In the genomic region with DNA sequence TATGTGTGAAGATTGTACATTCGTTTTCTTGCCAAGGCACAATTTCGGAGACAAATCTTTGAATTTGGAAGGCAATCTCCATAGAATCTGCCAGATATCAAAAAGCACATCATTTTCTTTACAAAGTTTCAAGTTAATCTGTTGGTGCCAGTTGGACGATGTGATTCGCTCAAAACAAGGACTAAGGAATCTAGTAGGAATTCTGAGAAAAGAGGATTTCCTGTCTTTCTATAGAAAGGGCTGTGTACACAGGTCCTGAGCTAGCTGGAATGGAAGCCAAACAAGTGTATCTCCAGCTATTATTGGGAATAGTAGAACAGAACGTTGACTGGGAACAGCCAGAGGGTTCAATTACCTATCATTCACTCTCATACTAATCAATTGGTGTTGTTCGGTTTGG, we compare ENCODE assay signal across 16 cellular contexts.
A peak's percentile ranks its signal among the peaks of the same experiment; 100 is the strongest.
DNase-seq lines count a peak whose midpoint lies in the region; ATAC-seq and TF ChIP-seq lines count a peak whose summit lies in the region.
"Had no signal": no experiment of that assay in that cellular context is flagged by ENCODE, and none has a peak within 500 bp of the region (broad histone marks: within the 10 kb centered on the region; RNA-seq: fewer than 3 reads in every experiment).

No MANE protein-coding gene starts in this region.

- H3K4me1 ChIP-seq in GM23338 (ENCODE audit: insufficient read depth) (no peaks in the 10 kb centered on the region), tibial artery (peaks cover 0 to 38% (median 17%) of the 10 kb centered on the region in 4 donors), left lung (no peaks in the 10 kb centered on the region)

- H3K79me2 ChIP-seq in GM23338 (replicated peaks; ENCODE audit: insufficient read depth), result no peaks in the 10 kb centered on the region

- H3K36me3 Mint-ChIP-seq in GM23338 (ENCODE audit: low read depth), result no peaks in the 10 kb centered on the region; the same call in 2 of the 3 replicates
- H3K36me3 Mint-ChIP-seq in endothelial cell (ENCODE audit: low read depth, unreplicated experiment), result no peaks in the 10 kb centered on the region
- peaks cover 4% of the 10 kb centered on the region for H3K36me3 Mint-ChIP-seq in nephron (ENCODE audit: low read depth)
- H3K36me3 Mint-ChIP-seq: CD4-positive, alpha-beta memory T cell had no signal

- no peak overlapping the region for H3K4me3 Mint-ChIP-seq in GM23338
- H3K4me3 Mint-ChIP-seq in endothelial cell (ENCODE audit: unreplicated experiment), result no peak overlapping the region
- H3K4me3 Mint-ChIP-seq in nephron, result no peak overlapping the region
- H3K4me3 Mint-ChIP-seq: CD4-positive, alpha-beta memory T cell; HFFc6; IgD-negative memory B cell had no signal

- peak overlapping the region; percentile 30; the same call in 1 of the 2 replicates for H2AFZ ChIP-seq in GM23338

- H3K4me2 ChIP-seq in GM23338, result no peak overlapping the region
- H3K4me2 ChIP-seq: BLaER1 treated with 17β-estradiol and CSF1 and Interleukin-3, amounts not matched to agents 10 nM and 100 nM had no signal

- ATAC-seq in GM23338 (no peak), left lung (no peak)
- ATAC-seq: GM12878 had no signal

- H3K4me1 Mint-ChIP-seq in GM23338 (peaks cover 3% of the 10 kb centered on the region; the same call in 1 of the 3 replicates), endothelial cell (ENCODE audit: unreplicated experiment) (peaks cover 24% of the 10 kb centered on the region), nephron (peaks cover 40% of the 10 kb centered on the region)
- H3K4me1 Mint-ChIP-seq: CD4-positive, alpha-beta memory T cell had no signal

- no peaks in the 10 kb centered on the region for H3K27me3 ChIP-seq in GM23338 (ENCODE audit: insufficient read depth)
- no peaks in the 10 kb centered on the region for H3K27me3 ChIP-seq in tibial artery
- H3K27me3 ChIP-seq in left lung, result no peaks in the 10 kb centered on the region
- H3K27me3 ChIP-seq: BLaER1 treated with 17β-estradiol and CSF1 and Interleukin-3, amounts not matched to agents 10 nM and 100 nM had no signal

- H3K27ac ChIP-seq in GM23338 (ENCODE audit: low read depth) (no peak overlapping the region), tibial artery (peak overlapping the region; percentile 33 to 37), left lung (no peak overlapping the region)
- H3K27ac ChIP-seq: BLaER1 treated with 17β-estradiol and CSF1 and Interleukin-3, amounts not matched to agents 10 nM and 100 nM had no signal

- no peaks in the 10 kb centered on the region for H4K20me1 ChIP-seq in GM23338 (replicated peaks; ENCODE audit: insufficient read depth)
- H4K20me1 ChIP-seq: BLaER1 treated with 17β-estradiol and CSF1 and Interleukin-3, amounts not matched to agents 10 nM and 100 nM had no signal

- no peaks in the 10 kb centered on the region for H3F3A ChIP-seq in GM23338 (replicated peaks; ENCODE audit: low read depth)

- DNase-seq in GM23338 (ENCODE audit: low spot score), result no peak
- no peak for DNase-seq in endothelial cell (ENCODE audit: low spot score)
- DNase-seq in tibial artery, result no peak
- DNase-seq in GF-D8 (lab: John Stamatoyannopoulos, UW), result no peak
- no peak for DNase-seq in NCI-H1092 (lab: John Stamatoyannopoulos, UW)
- no peak for DNase-seq in left lung
- DNase-seq: ACHN; CD4-positive, alpha-beta memory T cell; COR-L47; DND-41; HCEC 1CT; HFFc6 had no signal

- H3K9me3 Mint-ChIP-seq in GM23338 (peaks cover 2% of the 10 kb centered on the region; the same call in 2 of the 3 replicates), endothelial cell (ENCODE audit: unreplicated experiment) (no peaks in the 10 kb centered on the region), nephron (peaks cover 3% of the 10 kb centered on the region)
- H3K9me3 Mint-ChIP-seq: CD4-positive, alpha-beta memory T cell; HFFc6; IgD-negative memory B cell had no signal

- H3K27ac Mint-ChIP-seq in GM23338 (no peak overlapping the region), endothelial cell (ENCODE audit: unreplicated experiment) (peak overlapping the region; percentile 94), nephron (peak overlapping the region; percentile 80 to 84 (median 81))
- H3K27ac Mint-ChIP-seq: CD4-positive, alpha-beta memory T cell; HFFc6; IgD-negative memory B cell had no signal

- no peaks in the 10 kb centered on the region for H3K9me3 ChIP-seq in tibial artery
- no peaks in the 10 kb centered on the region for H3K9me3 ChIP-seq in left lung

- no peaks in the 10 kb centered on the region; the same call in 1 of the 2 replicates for H3K9me2 ChIP-seq in GM23338 (ENCODE audit: insufficient read depth)

- H3K27me3 Mint-ChIP-seq in GM23338 (ENCODE audit: insufficient read depth, low read depth, poor library complexity) (no peaks in the 10 kb centered on the region), endothelial cell (ENCODE audit: unreplicated experiment) (peaks cover 2% of the 10 kb centered on the region), nephron (ENCODE audit: low read depth) (no peaks in the 10 kb centered on the region)
- H3K27me3 Mint-ChIP-seq: CD4-positive, alpha-beta memory T cell; IgD-negative memory B cell had no signal

- no peak for TF ChIP-seq CTCF in GM23338 (conservative IDR thresholded peaks at IDR 0.05; ENCODE audit: low read depth in 2 of 2)
- TF ChIP-seq CTCF in endothelial cell (IDR thresholded peaks at IDR 0.05; ENCODE audit: unreplicated experiment), result no peak
- TF ChIP-seq CTCF in nephron (IDR thresholded peaks at IDR 0.05; ENCODE audit: unreplicated experiment in 3 of 3), result no peak
- TF ChIP-seq CTCF in tibial artery (IDR thresholded peaks at IDR 0.05), result no peak
- TF ChIP-seq CTCF in left lung (IDR thresholded peaks at IDR 0.05), result no peak

- H3K4me3 ChIP-seq in GM23338 (no peak overlapping the region), tibial artery (no peak overlapping the region), left lung (no peak overlapping the region)
- H3K4me3 ChIP-seq: BLaER1 treated with 17β-estradiol and CSF1 and Interleukin-3, amounts not matched to agents 10 nM and 100 nM; GM12878 had no signal

- intact Hi-C loops in tibial artery (cut with DNase I; ENCODE audit: low total_unique reads) (no loop called here), left lung (cut with DNase I) (loop anchor here in 1 of 2 donors (10.0 kb wide), 1 partner anchor 51 kb away; no protein-coding TSS in a partner anchor)

- H3K36me3 ChIP-seq in GM23338 (ENCODE audit: insufficient read depth) (no peaks in the 10 kb centered on the region), tibial artery (no peaks in the 10 kb centered on the region), left lung (no peaks in the 10 kb centered on the region)

TF ChIP-seq in GM23338, 12 proteins besides CTCF, POLR2A, EP300 and RAD21 (continues in another document):
- TF ChIP-seq EZH2phosphoT487 (IDR thresholded peaks at IDR 0.05; ENCODE audit: unreplicated experiment) (no peak), ZNF331 (CRISPR knock-in tag; IDR thresholded peaks at IDR 0.05; ENCODE audit: low read depth) (no peak), NANOG (IDR thresholded peaks at IDR 0.05; ENCODE audit: borderline replicate concordance) (no peak), POLR2AphosphoS5 (IDR thresholded peaks at IDR 0.05; ENCODE audit: low read depth) (no peak), EZH2 (IDR thresholded peaks at IDR 0.05; ENCODE audit: low read depth, unreplicated experiment) (no peak)
- TF ChIP-seq, protein P1, sequence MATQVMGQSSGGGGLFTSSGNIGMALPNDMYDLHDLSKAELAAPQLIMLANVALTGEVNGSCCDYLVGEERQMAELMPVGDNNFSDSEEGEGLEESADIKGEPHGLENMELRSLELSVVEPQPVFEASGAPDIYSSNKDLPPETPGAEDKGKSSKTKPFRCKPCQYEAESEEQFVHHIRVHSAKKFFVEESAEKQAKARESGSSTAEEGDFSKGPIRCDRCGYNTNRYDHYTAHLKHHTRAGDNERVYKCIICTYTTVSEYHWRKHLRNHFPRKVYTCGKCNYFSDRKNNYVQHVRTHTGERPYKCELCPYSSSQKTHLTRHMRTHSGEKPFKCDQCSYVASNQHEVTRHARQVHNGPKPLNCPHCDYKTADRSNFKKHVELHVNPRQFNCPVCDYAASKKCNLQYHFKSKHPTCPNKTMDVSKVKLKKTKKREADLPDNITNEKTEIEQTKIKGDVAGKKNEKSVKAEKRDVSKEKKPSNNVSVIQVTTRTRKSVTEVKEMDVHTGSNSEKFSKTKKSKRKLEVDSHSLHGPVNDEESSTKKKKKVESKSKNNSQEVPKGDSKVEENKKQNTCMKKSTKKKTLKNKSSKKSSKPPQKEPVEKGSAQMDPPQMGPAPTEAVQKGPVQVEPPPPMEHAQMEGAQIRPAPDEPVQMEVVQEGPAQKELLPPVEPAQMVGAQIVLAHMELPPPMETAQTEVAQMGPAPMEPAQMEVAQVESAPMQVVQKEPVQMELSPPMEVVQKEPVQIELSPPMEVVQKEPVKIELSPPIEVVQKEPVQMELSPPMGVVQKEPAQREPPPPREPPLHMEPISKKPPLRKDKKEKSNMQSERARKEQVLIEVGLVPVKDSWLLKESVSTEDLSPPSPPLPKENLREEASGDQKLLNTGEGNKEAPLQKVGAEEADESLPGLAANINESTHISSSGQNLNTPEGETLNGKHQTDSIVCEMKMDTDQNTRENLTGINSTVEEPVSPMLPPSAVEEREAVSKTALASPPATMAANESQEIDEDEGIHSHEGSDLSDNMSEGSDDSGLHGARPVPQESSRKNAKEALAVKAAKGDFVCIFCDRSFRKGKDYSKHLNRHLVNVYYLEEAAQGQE (IDR thresholded peaks at IDR 0.05; ENCODE audit: unreplicated experiment), result no peak
- TF ChIP-seq, protein P2, sequence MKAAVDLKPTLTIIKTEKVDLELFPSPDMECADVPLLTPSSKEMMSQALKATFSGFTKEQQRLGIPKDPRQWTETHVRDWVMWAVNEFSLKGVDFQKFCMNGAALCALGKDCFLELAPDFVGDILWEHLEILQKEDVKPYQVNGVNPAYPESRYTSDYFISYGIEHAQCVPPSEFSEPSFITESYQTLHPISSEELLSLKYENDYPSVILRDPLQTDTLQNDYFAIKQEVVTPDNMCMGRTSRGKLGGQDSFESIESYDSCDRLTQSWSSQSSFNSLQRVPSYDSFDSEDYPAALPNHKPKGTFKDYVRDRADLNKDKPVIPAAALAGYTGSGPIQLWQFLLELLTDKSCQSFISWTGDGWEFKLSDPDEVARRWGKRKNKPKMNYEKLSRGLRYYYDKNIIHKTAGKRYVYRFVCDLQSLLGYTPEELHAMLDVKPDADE (IDR thresholded peaks at IDR 0.05), result no peak

Comparison
In these comparisons a context has a peak if more than half of its experiments do, and no peak if none do; other contexts are left out.
1. H3K27ac ChIP-seq: peak in tibial artery (2 of 2); none in GM23338 (single experiment) and left lung (0 of 2).